2 cellular contexts compared by ENCODE assay signal in genomic region chr19:36605101-36605838, GRCh38.
TF ChIP-seq lines count a peak whose summit lies in the region.

ZNF382 (plus strand) TSS chr19:36605313; CDS start chr19:36609915, 4,602 bp downstream.

TF ChIP-seq in IMR-90, 13 proteins besides CTCF, POLR2A, EP300 and RAD21:
- no peak for TF ChIP-seq SMC3 (IDR thresholded peaks at IDR 0.05; ENCODE audit: low read depth, low read length)
- TF ChIP-seq CEBPB (IDR thresholded peaks at IDR 0.05; ENCODE audit: low read depth, low read length), result no peak
- TF ChIP-seq MAFK (IDR thresholded peaks at IDR 0.05; ENCODE audit: low read depth, low read length), result no peak

TF ChIP-seq in GM12878, 131 proteins besides CTCF, POLR2A, EP300 and RAD21:
- TF ChIP-seq ESRRA (IDR thresholded peaks at IDR 0.05; ENCODE audit: low read length) (no peak), NR2C1 (IDR thresholded peaks at IDR 0.05) (no peak), ZNF687 (IDR thresholded peaks at IDR 0.05) (peak; percentile 65; the same call in 1 of the 2 replicates), POLR2AphosphoS2 (IDR thresholded peaks at IDR 0.05; ENCODE audit: low read depth, low read length) (peak; percentile 45; the same call in 1 of the 2 replicates), CBX5 (IDR thresholded peaks at IDR 0.05; ENCODE audit: low read depth) (no peak), FOXK2 (IDR thresholded peaks at IDR 0.05) (no peak), SMAD1 (IDR thresholded peaks at IDR 0.05; ENCODE audit: low read depth, partially characterized antibody) (peak; percentile 10), CBX3 (IDR thresholded peaks at IDR 0.05; ENCODE audit: borderline replicate concordance, low read depth) (no peak), ZNF24 (IDR thresholded peaks at IDR 0.05) (no peak), SUPT20H (IDR thresholded peaks at IDR 0.05; ENCODE audit: borderline replicate concordance, control insufficient read depth, low read depth, low read length) (no peak), RELA (IDR thresholded peaks at IDR 0.05; ENCODE audit: borderline replicate concordance, partially characterized antibody) (no peak), HDAC6 (IDR thresholded peaks at IDR 0.05; ENCODE audit: unreplicated experiment) (no peak), RBBP5 (conservative IDR thresholded peaks at IDR 0.05) (0 out of 2 replicates have a peak, but pooled peaks have one; percentile 21), NR2F1 (conservative IDR thresholded peaks at IDR 0.05) (peak; percentile 82), DPF2 (IDR thresholded peaks at IDR 0.05) (0 out of 2 replicates have a peak, but pooled peaks have one; percentile 42), ASH2L (IDR thresholded peaks at IDR 0.05; ENCODE audit: borderline replicate concordance, low read depth) (0 out of 2 replicates have a peak, but pooled peaks have one; percentile 76), POLR2AphosphoS5 (IDR thresholded peaks at IDR 0.05; ENCODE audit: low read length) (peak; percentile 66), MXI1 (IDR thresholded peaks at IDR 0.05; ENCODE audit: low read depth, low read length) (no peak), IKZF1 (conservative IDR thresholded peaks at IDR 0.05) (peak; percentile 39; the same call in 1 of the 2 replicates), MEF2A (IDR thresholded peaks at IDR 0.05; ENCODE audit: insufficient read depth, low read depth, low read length) (peak; percentile 52; the same call in 1 of the 2 replicates), JUND (IDR thresholded peaks at IDR 0.05; ENCODE audit: low read depth, low read length) (no peak), NRF1 (conservative IDR thresholded peaks at IDR 0.05; ENCODE audit: low read depth, low read length) (0 out of 2 replicates have a peak, but pooled peaks have one; percentile 23), ZBTB11 (CRISPR knock-in tag; IDR thresholded peaks at IDR 0.05) (peak; percentile 63; the same call in 1 of the 2 replicates)
